16 cellular contexts compared by ENCODE assay signal in genomic region chr12:113582521-113583218, GRCh38.
DNase-seq lines count a peak whose midpoint lies in the region; ATAC-seq, FAIRE-seq and TF ChIP-seq lines count a peak whose summit lies in the region.
"Had no signal": no experiment of that assay in that cellular context is flagged by ENCODE, and none has a peak within 500 bp of the region (broad histone marks: within the 10 kb centered on the region; RNA-seq: fewer than 3 reads in every experiment).

No MANE protein-coding gene starts in this region.

- H4K20me1 ChIP-seq in HepG2 (ENCODE audit: insufficient read depth, low read length): no peaks in the 10 kb centered on the region

- H3K4me1 Mint-ChIP-seq in chondrocyte (ENCODE audit: low read depth): no peaks in the 10 kb centered on the region

- WGBS in HepG2 (ENCODE audit: low lambda C conversion rate): 10% methylated on average over 5 of the region's 5 CpGs
- 10% methylated on average over 4 of the region's 5 CpGs for WGBS in right lobe of liver (ENCODE audit: insufficient coverage, low coverage, low lambda C conversion rate, missing lambda C conversion rate)

- H2AFZ ChIP-seq in HepG2 (ENCODE audit: low read length): no peak overlapping the region

- intact Hi-C loops in HepG2 (cut with micrococcal nuclease; ENCODE audit: unreplicated experiment): no loop called here
- intact Hi-C loops in right lobe of liver (cut with DNase I): no loop called here

- no peak for DNase-seq in HepG2 (ENCODE audit: low spot score)
- DNase-seq in right lobe of liver: no peak
- peak; percentile 53 for DNase-seq in NCI-H510A treated with DMSO at 0.1 percent for 48 hours (lab: John Stamatoyannopoulos, UW)
- peak; percentile 18 for DNase-seq in WERI-Rb-1
- DNase-seq in chondrocyte (ENCODE audit: low spot score): no peak
- no peak for DNase-seq in AG20443 (ENCODE audit: low spot score)
- DNase-seq: activated effector memory CD4-positive, alpha-beta T cell treated with anti-CD3 and anti-CD28 coated beads, Interleukin-2, amount 50 U/mL, for 16 hours; Calu3; right cardiac atrium; stimulated activated CD4-positive, alpha-beta T cell treated with anti-CD3 and anti-CD28 coated beads, Interleukin-1b, Interleukin-23, amount 100 ng/mL, for 48 hours had no signal

- H3K27ac Mint-ChIP-seq in chondrocyte (ENCODE audit: unreplicated experiment): no peak overlapping the region

- H3K4me2 ChIP-seq in HepG2 (ENCODE audit: low read depth, low read length): no peak overlapping the region

- POLR2A ChIA-PET in HepG2 (lab: Yijun Ruan, JAX): no interaction called here

- peaks cover 19% of the 10 kb centered on the region for H3K27me3 Mint-ChIP-seq in chondrocyte (ENCODE audit: low read depth)

- H3K9ac ChIP-seq in HepG2 (ENCODE audit: insufficient read depth, low read depth, low read length): no peak overlapping the region

- H3K36me3 Mint-ChIP-seq in chondrocyte (ENCODE audit: low read depth): no peaks in the 10 kb centered on the region

- H3K9me3 ChIP-seq in HepG2 (ENCODE audit: low read length) (peaks cover 13% of the 10 kb centered on the region), right lobe of liver (no peaks in the 10 kb centered on the region), WERI-Rb-1 (ENCODE audit: severe bottlenecking) (peaks cover 15% of the 10 kb centered on the region)
- H3K9me3 ChIP-seq: thoracic aorta had no signal

- TF ChIP-seq POLR2A in HepG2 (IDR thresholded peaks at IDR 0.05; ENCODE audit: insufficient read depth in 1 of 2, low read depth in 2 of 2, low read length in 2 of 2) (no peak), right lobe of liver (IDR thresholded peaks at IDR 0.05) (no peak)

- no peaks in the 10 kb centered on the region for H3K79me2 ChIP-seq in HepG2 (ENCODE audit: insufficient read depth, low read length)

- in situ Hi-C loops in HepG2 (cut with HindIII; ENCODE audit: extremely low pct_ligation_motif_present, low pct_unique_long_range_greater_than_20kb): no loop called here

- TF ChIP-seq EP300 in HepG2 (IDR thresholded peaks at IDR 0.05; ENCODE audit: low read depth in 2 of 2, low read length in 2 of 2) (no peak), HepG2 (CRISPR knock-in tag; IDR thresholded peaks at IDR 0.05; ENCODE audit: borderline replicate concordance) (no peak)

- no peak for TF ChIP-seq CTCF in HepG2 (CRISPR knock-in tag; IDR thresholded peaks at IDR 0.05)
- no peak for TF ChIP-seq CTCF in right lobe of liver (IDR thresholded peaks at IDR 0.05)
- TF ChIP-seq CTCF in WERI-Rb-1 (IDR thresholded peaks at IDR 0.05; ENCODE audit: low read depth, low read length): no peak
- no peak for TF ChIP-seq CTCF in chondrocyte (IDR thresholded peaks at IDR 0.05)

- no peaks in the 10 kb centered on the region for H3K4me1 ChIP-seq in HepG2 (ENCODE audit: insufficient read depth, low read length)
- no peaks in the 10 kb centered on the region for H3K4me1 ChIP-seq in right lobe of liver
- H3K4me1 ChIP-seq: gastroesophageal sphincter had no signal

- H3K4me3 Mint-ChIP-seq in chondrocyte (ENCODE audit: unreplicated experiment): no peak overlapping the region

- no peak for FAIRE-seq in HepG2 (lab: Jason Lieb, UNC)
- FAIRE-seq: H54 had no signal

- no peak for TF ChIP-seq RAD21 in HepG2 (CRISPR knock-in tag; IDR thresholded peaks at IDR 0.05)

- H3K4me3 ChIP-seq in HepG2 (replicated peaks in 1 of 3; ENCODE audit: insufficient read depth in 1 of 3, low read depth in 2 of 3, low read length in 3 of 3) (no peak overlapping the region), right lobe of liver (no peak overlapping the region), WERI-Rb-1 (ENCODE audit: low read depth, low read length) (no peak overlapping the region)
- H3K4me3 ChIP-seq: gastroesophageal sphincter, thoracic aorta had no signal

- peaks cover 10% of the 10 kb centered on the region for H3K9me3 Mint-ChIP-seq in chondrocyte (ENCODE audit: low read depth)

- ATAC-seq in HepG2 (no peak), right lobe of liver (no peak), HG03045 (IDR thresholded peaks at IDR 0.05; ENCODE audit: unreplicated experiment) (no peak), HG02970 (IDR thresholded peaks at IDR 0.05; ENCODE audit: low FRiP score, unreplicated experiment) (no peak)
- ATAC-seq: gastroesophageal sphincter, right cardiac atrium had no signal

- BruUV-seq in HepG2 (replicated peaks; lab: Mats Ljungman, UMichigan): no TSS peak

- H3K27ac ChIP-seq in HepG2 (ENCODE audit: extremely low read length, insufficient read depth, low read length) (no peak overlapping the region), right lobe of liver (no peak overlapping the region), WERI-Rb-1 (no peak overlapping the region)
- H3K27ac ChIP-seq: gastroesophageal sphincter, thoracic aorta, VCaP had no signal

- CTCF ChIA-PET in HepG2 (lab: Yijun Ruan, JAX; ENCODE audit: low intra/inter-chr PET ratio, low total read pairs): no interaction called here

- H3K27me3 ChIP-seq in HepG2 (ENCODE audit: control insufficient read depth in 1 of 2, insufficient read depth in 2 of 2, low read length in 2 of 2): no peaks in the 10 kb centered on the region
- H3K27me3 ChIP-seq in right lobe of liver: no peaks in the 10 kb centered on the region
- no peaks in the 10 kb centered on the region for H3K27me3 ChIP-seq in WERI-Rb-1 (ENCODE audit: insufficient read depth, low read depth, severe bottlenecking)

- H3K36me3 ChIP-seq in HepG2 (replicated peaks in 1 of 2; ENCODE audit: control insufficient read depth in 1 of 2, insufficient read depth in 2 of 2, low read length in 2 of 2) (no peaks in the 10 kb centered on the region), right lobe of liver (no peaks in the 10 kb centered on the region), WERI-Rb-1 (no peaks in the 10 kb centered on the region)
- H3K36me3 ChIP-seq: gastroesophageal sphincter, thoracic aorta had no signal

TF ChIP-seq in HepG2, 621 proteins besides CTCF, POLR2A, EP300 and RAD21:
- TF ChIP-seq ZNF768 (CRISPR knock-in tag; IDR thresholded peaks at IDR 0.05) (peak; percentile 61; the same call in 1 of the 2 replicates), YEATS2 (CRISPR knock-in tag; IDR thresholded peaks at IDR 0.05; ENCODE audit: borderline replicate concordance) (no peak)

Comparison
In these comparisons a context has a peak if more than half of its experiments do, and no peak if none do; other contexts are left out.
1. DNase-seq: peak in NCI-H510A treated with DMSO at 0.1 percent for 48 hours (single experiment) and WERI-Rb-1 (single experiment); none in HepG2 (single experiment), right lobe of liver (0 of 3), chondrocyte (single experiment) and AG20443 (single experiment).